Comparison of ENCODE assay signal across 24 cellular contexts in genomic region chrX:85326234-85327059, GRCh38. TPM values are rescaled to one million over a fixed set of nuclear protein-coding genes. Genes with fewer than 3 reads are reported as not detected.
DNase-seq lines count a peak whose midpoint lies in the region; ATAC-seq and TF ChIP-seq lines count a peak whose summit lies in the region.
"Had no signal": no experiment of that assay in that cellular context is flagged by ENCODE, and none has a peak within 500 bp of the region (broad histone marks: within the 10 kb centered on the region; RNA-seq: fewer than 3 reads in every experiment).

No MANE protein-coding gene starts in this region.

- ATAC-seq in activated T-cell treated with anti-CD3 and anti-CD28 coated beads, Interleukin-2, amount 50 U/mL, for 4 hours = no peak
- no peak for ATAC-seq in upper lobe of right lung

- no peak overlapping the region for H3K4me2 ChIP-seq in neuronal stem cell (ENCODE audit: insufficient read depth, low read length, poor library complexity, severe bottlenecking)

- H2BK15ac ChIP-seq in neuronal stem cell (ENCODE audit: low read length) = no peak overlapping the region

- peak; percentile 3 for DNase-seq in activated T-cell treated with anti-CD3 and anti-CD28 coated beads, Interleukin-2, amount 50 U/mL, for 4 hours
- DNase-seq in activated T-cell treated with anti-CD3 and anti-CD28 coated beads, Interleukin-2, amount 50 U/mL, for 48 hours = no peak
- DNase-seq in esophagus squamous epithelium (lab: John Stamatoyannopoulos, UW) (peak; percentile 0), neuronal stem cell (ENCODE audit: low spot score) (no peak), upper lobe of right lung (peak; percentile 32), GOT3 (lab: John Stamatoyannopoulos, UW) (no peak), DMS53 treated with DMSO at 0.1 percent for 48 hours (lab: John Stamatoyannopoulos, UW; ENCODE audit: unreplicated experiment) (no peak), NCI-H446 treated with DMSO at 0.1 percent for 48 hours (lab: John Stamatoyannopoulos, UW) (no peak)
- DNase-seq: 8988T; Caco-2; CD4-positive, CD25-positive, alpha-beta regulatory T cell; GF-D8; HCEC 1CT; IMR-90; NCI-H1048; NCI-H1436 treated with DMSO at 0.1 percent for 48 hours; NCI-H2029; NCI-H345; NCI-H69; NK-92 treated with Interleukin-12 subunit alpha and Interleukin-12 subunit beta, amount 100 ng/mL, for 24 hours; Right ventricle myocardium superior had no signal

- no peak overlapping the region for H2AK5ac ChIP-seq in neuronal stem cell (ENCODE audit: low read depth, low read length)

- H3K18ac ChIP-seq in neuronal stem cell (ENCODE audit: low read length) = peak overlapping the region; percentile 48

- H3K9me3 Mint-ChIP-seq in activated T-cell treated with anti-CD3 and anti-CD28 coated beads, Interleukin-2, amount 50 U/mL, for 4 hours = peaks cover 12% of the 10 kb centered on the region

- no peaks in the 10 kb centered on the region for H3K9me3 ChIP-seq in esophagus squamous epithelium
- H3K9me3 ChIP-seq in neuronal stem cell (replicated peaks in 1 of 2; ENCODE audit: control insufficient read depth in 2 of 2, insufficient read depth in 1 of 2, low read depth in 1 of 2, low read length in 2 of 2) = no peaks in the 10 kb centered on the region
- no peaks in the 10 kb centered on the region for H3K9me3 ChIP-seq in upper lobe of right lung
- H3K9me3 ChIP-seq: Caco-2 had no signal

- H4K8ac ChIP-seq in neuronal stem cell (ENCODE audit: low read depth, low read length) = no peak overlapping the region

- peaks cover 0 to 14% (median 0%) of the 10 kb centered on the region in 3 donors for H3K36me3 ChIP-seq in esophagus squamous epithelium
- no peaks in the 10 kb centered on the region for H3K36me3 ChIP-seq in neuronal stem cell (replicated peaks in 1 of 2; ENCODE audit: control insufficient read depth in 2 of 2, insufficient read depth in 2 of 2, low read length in 2 of 2)
- H3K36me3 ChIP-seq in upper lobe of right lung = no peaks in the 10 kb centered on the region

- H3K9ac ChIP-seq in neuronal stem cell (ENCODE audit: low read depth, low read length, poor library complexity) = no peak overlapping the region

- no peaks in the 10 kb centered on the region for H3K4me1 ChIP-seq in esophagus squamous epithelium
- H3K4me1 ChIP-seq in neuronal stem cell (ENCODE audit: control insufficient read depth in 2 of 2, insufficient read depth in 1 of 2, low read depth in 1 of 2, low read length in 2 of 2) = no peaks in the 10 kb centered on the region
- no peaks in the 10 kb centered on the region for H3K4me1 ChIP-seq in upper lobe of right lung
- H3K4me1 ChIP-seq: Caco-2 had no signal

- TF ChIP-seq POLR2A in esophagus squamous epithelium (IDR thresholded peaks at IDR 0.05) = no peak

- H2BK12ac ChIP-seq in neuronal stem cell (ENCODE audit: low read length) = no peak overlapping the region

- H2BK120ac ChIP-seq in neuronal stem cell (ENCODE audit: low read depth, low read length) = no peak overlapping the region

- no peaks in the 10 kb centered on the region for H3K4me1 Mint-ChIP-seq in activated T-cell treated with anti-CD3 and anti-CD28 coated beads, Interleukin-2, amount 50 U/mL, for 4 hours (ENCODE audit: low read depth)
- H3K4me1 Mint-ChIP-seq: CD4-positive, CD25-positive, alpha-beta regulatory T cell had no signal

- intact Hi-C loops in esophagus squamous epithelium (cut with DNase I) (no loop called here), upper lobe of right lung (cut with DNase I) (no loop called here)

- no peak overlapping the region for H2AFZ ChIP-seq in neuronal stem cell (ENCODE audit: low read length)

- H3K36me3 Mint-ChIP-seq in activated T-cell treated with anti-CD3 and anti-CD28 coated beads, Interleukin-2, amount 50 U/mL, for 4 hours (ENCODE audit: insufficient read depth) = no peaks in the 10 kb centered on the region
- H3K36me3 Mint-ChIP-seq: CD4-positive, CD25-positive, alpha-beta regulatory T cell had no signal

- TF ChIP-seq CTCF in esophagus squamous epithelium (IDR thresholded peaks at IDR 0.05) (no peak), upper lobe of right lung (IDR thresholded peaks at IDR 0.05) (no peak)

- H3K4ac ChIP-seq in neuronal stem cell (ENCODE audit: low read length) = no peak overlapping the region

- H3K27ac ChIP-seq in esophagus squamous epithelium (no peak overlapping the region), neuronal stem cell (replicated peaks; ENCODE audit: low read length) (no peak overlapping the region), upper lobe of right lung (no peak overlapping the region)
- H3K27ac ChIP-seq: HL-60 had no signal

- no peak overlapping the region for H3K23ac ChIP-seq in neuronal stem cell (ENCODE audit: low read depth, low read length, poor library complexity)

- H4K91ac ChIP-seq in neuronal stem cell (ENCODE audit: low read depth, low read length, poor library complexity) = no peak overlapping the region

- H3K27me3 Mint-ChIP-seq in activated T-cell treated with anti-CD3 and anti-CD28 coated beads, Interleukin-2, amount 50 U/mL, for 4 hours (ENCODE audit: low read depth) = no peaks in the 10 kb centered on the region
- H3K27me3 Mint-ChIP-seq: CD4-positive, CD25-positive, alpha-beta regulatory T cell had no signal

- no peak overlapping the region for H3K4me3 Mint-ChIP-seq in activated T-cell treated with anti-CD3 and anti-CD28 coated beads, Interleukin-2, amount 50 U/mL, for 4 hours
- H3K4me3 Mint-ChIP-seq: CD4-positive, CD25-positive, alpha-beta regulatory T cell had no signal

- H3K14ac ChIP-seq in neuronal stem cell (ENCODE audit: low read length) = no peak overlapping the region

- H3K27me3 ChIP-seq in esophagus squamous epithelium (no peaks in the 10 kb centered on the region), neuronal stem cell (ENCODE audit: control insufficient read depth in 3 of 3, insufficient read depth in 3 of 3, low read depth in 1 of 3, low read length in 3 of 3) (no peaks in the 10 kb centered on the region), upper lobe of right lung (no peaks in the 10 kb centered on the region)

- 93% methylated on average over 8 of the region's 29 CpGs; no CpG with 5 or more reads in 1 of the 2 donors for WGBS in esophagus squamous epithelium, 2 donors
- no CpG with 5 or more reads among the region's 29 CpGs for WGBS in neuronal stem cell (ENCODE audit: extremely low coverage in 2 of 2, insufficient read length in 2 of 2, insufficient replicate concordance in 1 of 2), 2 donors

- no peak overlapping the region for H3K4me3 ChIP-seq in esophagus squamous epithelium
- no peak overlapping the region for H3K4me3 ChIP-seq in neuronal stem cell (ENCODE audit: low read length in 2 of 2)
- H3K4me3 ChIP-seq in upper lobe of right lung = no peak overlapping the region

- no peaks in the 10 kb centered on the region for H3K79me1 ChIP-seq in neuronal stem cell (ENCODE audit: low read depth, low read length)

- no peak overlapping the region for H2BK5ac ChIP-seq in neuronal stem cell (ENCODE audit: low read length)

RNA-seq across cellular contexts. Expression of gene POF1B, which starts 53.0 kb away (rescaled TPM):
- total RNA-seq in activated T-cell treated with anti-CD3 and anti-CD28 coated beads, Interleukin-2, amount 50 U/mL, for 4 hours = under 1 TPM in 2 of 3 donors, not detected in 1; 0.08 to 0.10 TPM
- total RNA-seq in esophagus squamous epithelium (10 to 100 TPM; 31.2 to 53.4 (median 39.6) TPM), upper lobe of right lung (3.4 TPM)
- polyA plus RNA-seq in neuronal stem cell (2013, experiment 1 of 2) = not detected
- not detected for polyA plus RNA-seq in neuronal stem cell (2013, experiment 2 of 2)
- total RNA-seq: IMR-90, M059J had no signal
- polyA plus RNA-seq: AG04450, IMR-90 had no signal

Comparison
In these comparisons a context has a peak if more than half of its experiments do, and no peak if none do; other contexts are left out.
1. DNase-seq: peak in activated T-cell treated with anti-CD3 and anti-CD28 coated beads, Interleukin-2, amount 50 U/mL, for 4 hours (single experiment), esophagus squamous epithelium (single experiment) and upper lobe of right lung (single experiment); none in activated T-cell treated with anti-CD3 and anti-CD28 coated beads, Interleukin-2, amount 50 U/mL, for 48 hours (0 of 2), neuronal stem cell (single experiment), GOT3 (single experiment), DMS53 treated with DMSO at 0.1 percent for 48 hours (single experiment) and NCI-H446 treated with DMSO at 0.1 percent for 48 hours (single experiment).